ENCODE assay signal across 34 cellular contexts in genomic region chr14:73394317-73394716, GRCh38.
"Had no signal": no experiment of that assay in that cellular context is flagged by ENCODE, and none has a peak within 500 bp of the region (broad histone marks: within the 10 kb centered on the region; RNA-seq: fewer than 3 reads in every experiment).

No MANE protein-coding gene starts in this region.

- DNase-seq: activated CD4-positive, alpha-beta memory T cell treated with anti-CD3 and anti-CD28 coated beads, Interleukin-2, amount 10 ng/mL, durations not matched to agents 7 days and 5 days; activated CD4-positive, alpha-beta T cell treated with anti-CD3 and anti-CD28 coated beads for 1 hour; activated CD4-positive, alpha-beta T cell treated with anti-CD3 and anti-CD28 coated beads, Interleukin-2, amount 10 ng/mL, durations not matched to agents 7 days and 5 days; activated CD8-positive, alpha-beta memory T cell treated with anti-CD3 and anti-CD28 coated beads, Interleukin-2, amount 50 U/mL, for 48 hours; activated gamma-delta T cell treated with Interleukin-2 at 50 U/mL for 16 hours; activated naive CD4-positive, alpha-beta T cell treated with anti-CD3 and anti-CD28 coated beads, Interleukin-2, amount 50 U/mL, for 16 hours; activated T-cell treated with anti-CD3 and anti-CD28 coated beads, Interleukin-2, amount 50 U/mL, for 24 hours; amniotic stem cell; brain microvascular endothelial cell; caudate nucleus; cortex of kidney; foreskin fibroblast; heart left ventricle; hypothalamus; immature natural killer cell; kidney; lower lobe of right lung; mesendoderm; nephron progenitor cell; pancreas; stimulated activated CD4-positive, alpha-beta T cell treated with anti-CD3 and anti-CD28 coated beads, Interleukin-1b, Interleukin-23, amount 100 ng/mL, for 48 hours; stimulated activated CD4-positive, alpha-beta T cell treated with anti-CD3 and anti-CD28 coated beads, Interleukin-4, amount 100 ng/mL, for 4 hours; stimulated activated CD8-positive, alpha-beta memory T cell treated with anti-CD3 and anti-CD28 coated beads, Interleukin-4, amount 100 ng/mL, for 48 hours; stimulated activated naive CD4-positive, alpha-beta T cell; T-helper 17 cell; T1000 had no signal

- H3K4me1 ChIP-seq: prostate gland, suprapubic skin had no signal

- H3K27ac ChIP-seq: brain microvascular endothelial cell, heart left ventricle, lower lobe of right lung, neutrophil, pancreas, prostate gland, suprapubic skin, tibial nerve had no signal

- H3K36me3 ChIP-seq: brain microvascular endothelial cell, pancreas, prostate gland, suprapubic skin, tibial nerve had no signal

- H3K27me3 ChIP-seq: brain microvascular endothelial cell, heart left ventricle, neutrophil, pancreas, suprapubic skin, tibial nerve had no signal

- ATAC-seq: esophagus mucosa, heart left ventricle, lower lobe of right lung, pancreas, T-helper 17 cell had no signal

- H3K9me3 ChIP-seq: heart left ventricle, lower lobe of right lung, neutrophil, pancreas, prostate gland, suprapubic skin, tibial nerve had no signal

- H3K27ac Mint-ChIP-seq: activated CD4-positive, alpha-beta memory T cell treated with anti-CD3 and anti-CD28 coated beads, Interleukin-2, amount 10 ng/mL, durations not matched to agents 7 days and 5 days; activated CD4-positive, alpha-beta T cell treated with anti-CD3 and anti-CD28 coated beads, Interleukin-2, amount 10 ng/mL, durations not matched to agents 7 days and 5 days; activated T-cell treated with anti-CD3 and anti-CD28 coated beads, Interleukin-2, amount 50 U/mL, for 24 hours; nephron progenitor cell; T-helper 17 cell had no signal

- H3K9me3 Mint-ChIP-seq: activated CD4-positive, alpha-beta memory T cell treated with anti-CD3 and anti-CD28 coated beads, Interleukin-2, amount 10 ng/mL, durations not matched to agents 7 days and 5 days; activated CD4-positive, alpha-beta T cell treated with anti-CD3 and anti-CD28 coated beads, Interleukin-2, amount 10 ng/mL, durations not matched to agents 7 days and 5 days; activated T-cell treated with anti-CD3 and anti-CD28 coated beads, Interleukin-2, amount 50 U/mL, for 24 hours; immature natural killer cell; nephron progenitor cell had no signal

- H3K4me3 ChIP-seq: heart left ventricle, lower lobe of right lung, pancreas, prostate gland, smooth muscle cell, suprapubic skin, tibial nerve had no signal

- H3K27me3 Mint-ChIP-seq: activated CD4-positive, alpha-beta memory T cell treated with anti-CD3 and anti-CD28 coated beads, Interleukin-2, amount 10 ng/mL, durations not matched to agents 7 days and 5 days; activated CD4-positive, alpha-beta T cell treated with anti-CD3 and anti-CD28 coated beads, Interleukin-2, amount 10 ng/mL, durations not matched to agents 7 days and 5 days; activated T-cell treated with anti-CD3 and anti-CD28 coated beads, Interleukin-2, amount 50 U/mL, for 24 hours; T-helper 17 cell had no signal

- H3K4me2 ChIP-seq: smooth muscle cell had no signal

- H3K4me3 Mint-ChIP-seq: activated CD4-positive, alpha-beta memory T cell treated with anti-CD3 and anti-CD28 coated beads, Interleukin-2, amount 10 ng/mL, durations not matched to agents 7 days and 5 days; activated CD4-positive, alpha-beta T cell treated with anti-CD3 and anti-CD28 coated beads, Interleukin-2, amount 10 ng/mL, durations not matched to agents 7 days and 5 days; activated T-cell treated with anti-CD3 and anti-CD28 coated beads, Interleukin-2, amount 50 U/mL, for 24 hours; immature natural killer cell; nephron progenitor cell; T-helper 17 cell had no signal

- FAIRE-seq: astrocyte, endothelial cell of umbilical vein, pancreas had no signal
